In the genomic region with DNA sequence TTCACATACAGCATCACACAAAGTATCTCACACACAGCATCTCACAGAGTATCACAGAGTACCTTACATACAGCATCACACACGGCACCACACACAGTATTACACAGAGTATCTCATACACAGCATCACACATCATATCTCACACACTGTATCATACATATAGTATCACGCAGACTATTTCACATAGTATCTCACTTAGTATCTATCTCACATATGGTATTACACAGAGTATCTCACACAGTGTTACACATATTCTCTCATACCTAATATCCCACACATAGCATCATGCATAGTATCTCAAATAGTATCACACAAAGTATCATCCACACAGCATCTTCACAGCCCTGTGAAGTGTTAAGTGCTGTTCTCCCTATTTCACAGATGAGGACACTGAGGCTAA, we compare ENCODE assay signal across 1 cellular context.
TF ChIP-seq lines count a peak whose summit lies in the region.

No MANE protein-coding gene starts in this region.

TF ChIP-seq in H1, 55 proteins besides CTCF, POLR2A, EP300 and RAD21 (continued from another document):
- no peak for TF ChIP-seq GABPA (IDR thresholded peaks at IDR 0.05; ENCODE audit: borderline replicate concordance, insufficient read depth, low read length)
- TF ChIP-seq BACH1 (IDR thresholded peaks at IDR 0.05; ENCODE audit: low read length), result no peak
- TF ChIP-seq, protein P1, sequence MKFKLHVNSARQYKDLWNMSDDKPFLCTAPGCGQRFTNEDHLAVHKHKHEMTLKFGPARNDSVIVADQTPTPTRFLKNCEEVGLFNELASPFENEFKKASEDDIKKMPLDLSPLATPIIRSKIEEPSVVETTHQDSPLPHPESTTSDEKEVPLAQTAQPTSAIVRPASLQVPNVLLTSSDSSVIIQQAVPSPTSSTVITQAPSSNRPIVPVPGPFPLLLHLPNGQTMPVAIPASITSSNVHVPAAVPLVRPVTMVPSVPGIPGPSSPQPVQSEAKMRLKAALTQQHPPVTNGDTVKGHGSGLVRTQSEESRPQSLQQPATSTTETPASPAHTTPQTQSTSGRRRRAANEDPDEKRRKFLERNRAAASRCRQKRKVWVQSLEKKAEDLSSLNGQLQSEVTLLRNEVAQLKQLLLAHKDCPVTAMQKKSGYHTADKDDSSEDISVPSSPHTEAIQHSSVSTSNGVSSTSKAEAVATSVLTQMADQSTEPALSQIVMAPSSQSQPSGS (IDR thresholded peaks at IDR 0.05; ENCODE audit: low read length), result no peak
- no peak for TF ChIP-seq NANOG (IDR thresholded peaks at IDR 0.05; ENCODE audit: insufficient read depth, low read depth, low read length, poor library complexity, severe bottlenecking)
TF ChIP-seq in H1: peak in this region for 0.
